ENCODE assay signal across 1 cellular context in genomic region chr7:100148225-100148558, GRCh38.
TF ChIP-seq lines count a peak whose summit lies in the region.

No MANE protein-coding gene starts in this region.

TF ChIP-seq in endothelial cell of umbilical vein, 7 proteins besides CTCF, POLR2A, EP300 and RAD21:
- no peak for TF ChIP-seq JUN (IDR thresholded peaks at IDR 0.05; ENCODE audit: borderline replicate concordance, insufficient read depth, insufficient read length, low read depth)
- no peak for TF ChIP-seq MAX (IDR thresholded peaks at IDR 0.05; ENCODE audit: insufficient read depth, insufficient read length)
- TF ChIP-seq FOS (IDR thresholded peaks at IDR 0.05; ENCODE audit: borderline replicate concordance, insufficient read depth, low read length), result no peak
- no peak for TF ChIP-seq GATA2 (IDR thresholded peaks at IDR 0.05; ENCODE audit: insufficient read depth, insufficient read length, low read depth, low read length)
- no peak for TF ChIP-seq EZH2 (IDR thresholded peaks at IDR 0.05; ENCODE audit: borderline replicate concordance, low read depth, low read length, severe bottlenecking)
- no peak for TF ChIP-seq MYC (IDR thresholded peaks at IDR 0.05; ENCODE audit: low read depth, low read length)
- no peak for TF ChIP-seq POLR2AphosphoS5 (IDR thresholded peaks at IDR 0.05; ENCODE audit: insufficient read depth, low read depth, low read length)
TF ChIP-seq in endothelial cell of umbilical vein: peak in this region for 0.
